In the genomic region with DNA sequence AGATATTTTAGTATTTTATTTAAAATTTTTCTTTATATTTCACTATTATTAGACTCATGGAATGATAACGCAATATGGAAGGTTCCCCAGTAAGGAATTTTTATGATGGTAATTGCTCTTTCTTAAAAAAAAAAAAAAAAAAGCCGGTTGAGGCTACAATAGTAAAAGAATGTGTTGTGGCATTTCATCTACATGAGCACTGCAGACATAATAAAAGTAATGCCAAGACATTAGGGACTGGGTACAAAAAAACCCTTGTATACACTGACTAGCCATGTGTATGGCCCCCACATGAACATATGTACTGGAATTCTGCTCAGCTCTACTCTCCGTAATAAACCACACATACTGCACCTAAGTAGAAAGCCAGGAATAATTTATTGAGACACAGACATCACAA, we compare ENCODE assay signal across 27 cellular contexts.
DNase-seq lines count a peak whose midpoint lies in the region; TF ChIP-seq lines count a peak whose summit lies in the region.
"Had no signal": no experiment of that assay in that cellular context is flagged by ENCODE, and none has a peak within 500 bp of the region (broad histone marks: within the 10 kb centered on the region; RNA-seq: fewer than 3 reads in every experiment).

No MANE protein-coding gene starts in this region.

- H3K4me3 ChIP-seq in HUES48 (ENCODE audit: low read depth, low read length) (peak overlapping the region; percentile 36; the same call in 1 of the 2 replicates), choroid plexus epithelial cell (ENCODE audit: low read depth, low read length) (no peak overlapping the region)
- H3K4me3 ChIP-seq: ovary, right atrium auricular region, stomach, vagina had no signal

- H3K9me3 ChIP-seq in HUES48 (ENCODE audit: control insufficient read depth, insufficient read depth, low read length) = no peaks in the 10 kb centered on the region
- H3K9me3 ChIP-seq: ovary, right atrium auricular region, stomach, tibial artery, vagina had no signal

- DNase-seq in Daoy (ENCODE audit: low read depth) = peak; percentile 25
- DNase-seq in choroid plexus epithelial cell (ENCODE audit: low read depth) = peak; percentile 12
- peak; percentile 6 for DNase-seq in retina
- no peak for DNase-seq in activated T-cell treated with anti-CD3 and anti-CD28 coated beads for 4 hours
- no peak for DNase-seq in SW480 (ENCODE audit: low spot score)
- DNase-seq in SW 1271 (lab: John Stamatoyannopoulos, UW) = no peak
- DNase-seq in DMS153 treated with DMSO at 0.1 percent for 48 hours (lab: John Stamatoyannopoulos, UW; ENCODE audit: unreplicated experiment) = no peak
- DNase-seq: activated CD4-positive, alpha-beta T cell treated with anti-CD3 and anti-CD28 coated beads for 4 hours; activated CD8-positive, alpha-beta T cell treated with anti-CD3 and anti-CD28 coated beads, Interleukin-2, amount 10 ng/mL, durations not matched to agents 7 days and 5 days; activated naive CD4-positive, alpha-beta T cell treated with anti-CD3 and anti-CD28 coated beads, Interleukin-2, amount 10 ng/mL, durations not matched to agents 7 days and 5 days; C1 segment of cervical spinal cord; COR-L47; DMS53; endodermal cell; GF-D8; NCI-H1048; NCI-H774; SHP77 treated with DMSO at 0.1 percent for 48 hours; stimulated activated CD4-positive, alpha-beta T cell treated with anti-CD3 and anti-CD28 coated beads, Interleukin-4, amount 100 ng/mL, for 1 hour; stomach; T-helper 9 cell; tibial artery; WERI-Rb-1 had no signal

- TF ChIP-seq CTCF in choroid plexus epithelial cell (conservative IDR thresholded peaks at IDR 0.05; ENCODE audit: low read depth, low read length) = no peak

- no peaks in the 10 kb centered on the region for H3K36me3 ChIP-seq in HUES48 (ENCODE audit: control insufficient read depth, insufficient read depth, low read length)
- H3K36me3 ChIP-seq: ovary, right atrium auricular region, stomach, tibial artery, vagina, WERI-Rb-1 had no signal

- no peak overlapping the region for H3K9ac ChIP-seq in HUES48 (ENCODE audit: low read depth, low read length)

- H3K27ac ChIP-seq in HUES48 (ENCODE audit: low read depth, low read length) = no peak overlapping the region
- H3K27ac ChIP-seq: ovary, right atrium auricular region, stomach, vagina, WERI-Rb-1 had no signal

- H3K27me3 ChIP-seq in HUES48 (ENCODE audit: control insufficient read depth, insufficient read depth, low read length) = no peaks in the 10 kb centered on the region
- H3K27me3 ChIP-seq: ovary, right atrium auricular region, stomach, tibial artery, vagina had no signal

- H3K4me1 ChIP-seq in HUES48 (ENCODE audit: control insufficient read depth, insufficient read depth, low read length) = peaks cover 43% of the 10 kb centered on the region

Comparison
In these comparisons a context has a peak if more than half of its experiments do, and no peak if none do; other contexts are left out.
1. DNase-seq: peak in Daoy (single experiment), choroid plexus epithelial cell (single experiment) and retina (single experiment); none in activated T-cell treated with anti-CD3 and anti-CD28 coated beads for 4 hours (single experiment), SW480 (single experiment), SW 1271 (0 of 2) and DMS153 treated with DMSO at 0.1 percent for 48 hours (single experiment).